Comparison of ENCODE assay signal across 1 cellular context in genomic region chr1:158077366-158078256, GRCh38.
TF ChIP-seq lines count a peak whose summit lies in the region.

No MANE protein-coding gene starts in this region.

TF ChIP-seq in H1, 55 proteins besides CTCF, POLR2A, EP300 and RAD21 (continued from another document):
- TF ChIP-seq USF2 (IDR thresholded peaks at IDR 0.05; ENCODE audit: low read length), result no peak
- TF ChIP-seq RFX5 (IDR thresholded peaks at IDR 0.05; ENCODE audit: borderline replicate concordance, low read depth, low read length), result no peak
- TF ChIP-seq CBX8 (IDR thresholded peaks at IDR 0.05; ENCODE audit: borderline replicate concordance, low read depth, low read length), result no peak
- TF ChIP-seq ATF3 (IDR thresholded peaks at IDR 0.05; ENCODE audit: insufficient read depth, low read depth, low read length), result no peak
- TF ChIP-seq KDM4A (IDR thresholded peaks at IDR 0.05; ENCODE audit: low read depth, low read length, severe bottlenecking), result no peak
